Comparison of ENCODE assay signal across 8 cellular contexts in genomic region chr18:49510393-49511115, GRCh38. TPM values are rescaled to one million over a fixed set of nuclear protein-coding genes. Genes with fewer than 3 reads are reported as not detected.
DNase-seq lines count a peak whose midpoint lies in the region; ATAC-seq and TF ChIP-seq lines count a peak whose summit lies in the region.

No MANE protein-coding gene starts in this region.

- H3K4me1 Mint-ChIP-seq in activated T-helper 2 cell treated with anti-CD3 and anti-CD28 coated beads, Interferon-gamma antibody, Interleukin-2, Interleukin-4, amounts not matched to agents 10 μg/mL and 5 μg/mL and 100 μg/mL, durations not matched to agents 14 hours and 24 hours and 36 hours (ENCODE audit: low read depth): no peaks in the 10 kb centered on the region

- WGBS in psoas muscle, 3 donors: 34 to 38% (median 36%) methylated on average over 12 of the region's 12 CpGs

- H3K9me3 Mint-ChIP-seq in activated T-helper 2 cell treated with anti-CD3 and anti-CD28 coated beads, Interferon-gamma antibody, Interleukin-2, Interleukin-4, amounts not matched to agents 10 μg/mL and 5 μg/mL and 100 μg/mL, durations not matched to agents 14 hours and 24 hours and 36 hours: no peaks in the 10 kb centered on the region

- peak; percentile 76 for TF ChIP-seq CTCF in psoas muscle (IDR thresholded peaks at IDR 0.05)

- peak; percentile 50 for DNase-seq in DMS153 (lab: John Stamatoyannopoulos, UW)
- DNase-seq in LHCN-M2 (ENCODE audit: low read depth): peak; percentile 39
- DNase-seq in RPMI7951 (ENCODE audit: low read depth): peak; percentile 38
- peak; percentile 16 for DNase-seq in activated T-helper 2 cell treated with anti-CD3 and anti-CD28 coated beads, Interferon-gamma antibody, Interleukin-2, Interleukin-4, amounts not matched to agents 10 μg/mL and 5 μg/mL and 100 μg/mL, durations not matched to agents 14 hours and 24 hours and 36 hours (ENCODE audit: low spot score)
- peak; percentile 26 for DNase-seq in globus pallidus (ENCODE audit: low spot score)
- DNase-seq in psoas muscle: peak; percentile 29 to 56

- no peaks in the 10 kb centered on the region for H3K4me1 ChIP-seq in psoas muscle

- H3K27ac ChIP-seq in psoas muscle: no peak overlapping the region

- H3K36me3 ChIP-seq in psoas muscle (ENCODE audit: insufficient read depth in 1 of 2, low read depth in 1 of 2): no peaks in the 10 kb centered on the region

- H3K9me3 ChIP-seq in psoas muscle: no peaks in the 10 kb centered on the region

- H3K27me3 Mint-ChIP-seq in activated T-helper 2 cell treated with anti-CD3 and anti-CD28 coated beads, Interferon-gamma antibody, Interleukin-2, Interleukin-4, amounts not matched to agents 10 μg/mL and 5 μg/mL and 100 μg/mL, durations not matched to agents 14 hours and 24 hours and 36 hours (ENCODE audit: low read depth): peaks cover 14% of the 10 kb centered on the region

- H3K4me3 ChIP-seq in psoas muscle: no peak overlapping the region

- ATAC-seq in psoas muscle: peak in 2 of 4 donors; percentile 76 to 79
- no peak for ATAC-seq in HG03442 (IDR thresholded peaks at IDR 0.05; ENCODE audit: unreplicated experiment)
- ATAC-seq in GM19395 (IDR thresholded peaks at IDR 0.05; ENCODE audit: unreplicated experiment): no peak

- intact Hi-C loops in activated T-helper 2 cell treated with anti-CD3 and anti-CD28 coated beads, Interferon-gamma antibody, Interleukin-2, Interleukin-4, amounts not matched to agents 10 μg/mL and 5 μg/mL and 100 μg/mL, durations not matched to agents 14 hours and 24 hours and 36 hours (cut with micrococcal nuclease): loop anchor here (1.0 kb wide), 2 partner anchors 348 to 835 kb away; no protein-coding TSS in a partner anchor
- intact Hi-C loops in psoas muscle (cut with DNase I): loop anchor here (1.0 to 10.0 kb wide), 3 partner anchors 347 to 684 kb away; partner anchors contain the start of gene MYO5B (in 1 of the 2)

- H3K36me3 Mint-ChIP-seq in activated T-helper 2 cell treated with anti-CD3 and anti-CD28 coated beads, Interferon-gamma antibody, Interleukin-2, Interleukin-4, amounts not matched to agents 10 μg/mL and 5 μg/mL and 100 μg/mL, durations not matched to agents 14 hours and 24 hours and 36 hours (ENCODE audit: low read depth): no peaks in the 10 kb centered on the region

- H3K27ac Mint-ChIP-seq in activated T-helper 2 cell treated with anti-CD3 and anti-CD28 coated beads, Interferon-gamma antibody, Interleukin-2, Interleukin-4, amounts not matched to agents 10 μg/mL and 5 μg/mL and 100 μg/mL, durations not matched to agents 14 hours and 24 hours and 36 hours: no peak overlapping the region

- no peak overlapping the region for H3K4me3 Mint-ChIP-seq in activated T-helper 2 cell treated with anti-CD3 and anti-CD28 coated beads, Interferon-gamma antibody, Interleukin-2, Interleukin-4, amounts not matched to agents 10 μg/mL and 5 μg/mL and 100 μg/mL, durations not matched to agents 14 hours and 24 hours and 36 hours (ENCODE audit: low read depth)

- H3K27me3 ChIP-seq in psoas muscle (ENCODE audit: insufficient read depth in 3 of 3, low read length in 2 of 3): no peaks in the 10 kb centered on the region

RNA-seq across cellular contexts. Expression of gene RPL17, which starts 18.3 kb away (rescaled TPM):
- 1,705 and 1,843 TPM in 2 replicates for total RNA-seq in LHCN-M2 (2014; rRNA removed)
- 2,226 TPM for polyA plus RNA-seq in LHCN-M2 (2012)
- total RNA-seq in RPMI7951 (2014; rRNA removed; shearing (Covaris generic)): 1,702 and 1,722 TPM in 2 replicates
- total RNA-seq in activated T-helper 2 cell treated with anti-CD3 and anti-CD28 coated beads, Interferon-gamma antibody, Interleukin-2, Interleukin-4, amounts not matched to agents 10 μg/mL and 5 μg/mL and 100 μg/mL, durations not matched to agents 14 hours and 24 hours and 36 hours: 1,996 and 2,012 TPM in 2 replicates
- 100 to 1,000 TPM; 568 to 785 (median 731) TPM for total RNA-seq in psoas muscle
- 1,000 to 10,000 TPM; 1,219 to 2,835 (median 1,252) TPM for polyA plus RNA-seq in psoas muscle

RNA-seq across cellular contexts. Expression of gene C18orf32, which starts 23.5 kb away (rescaled TPM):
- total RNA-seq in LHCN-M2 (2014; rRNA removed) (40.9 and 44.9 TPM in 2 replicates), psoas muscle (10 to 100 TPM; 25.7 to 39.6 (median 27.4) TPM)
- polyA plus RNA-seq in LHCN-M2 (2012): 34.8 TPM
- total RNA-seq in RPMI7951 (2014; rRNA removed; shearing (Covaris generic)): 22.0 and 27.9 TPM in 2 replicates
- 21.7 and 22.6 TPM in 2 replicates for total RNA-seq in activated T-helper 2 cell treated with anti-CD3 and anti-CD28 coated beads, Interferon-gamma antibody, Interleukin-2, Interleukin-4, amounts not matched to agents 10 μg/mL and 5 μg/mL and 100 μg/mL, durations not matched to agents 14 hours and 24 hours and 36 hours
- polyA plus RNA-seq in psoas muscle: 10 to 100 TPM; 42.9 to 75.9 (median 64.3) TPM

RNA-seq across cellular contexts. Expression of gene DYM, which starts 50.1 kb away (rescaled TPM):
- 30.2 and 40.7 TPM in 2 replicates for total RNA-seq in LHCN-M2 (2014; rRNA removed)
- 16.6 TPM for polyA plus RNA-seq in LHCN-M2 (2012)
- 29.8 and 52.7 TPM in 2 replicates for total RNA-seq in RPMI7951 (2014; rRNA removed; shearing (Covaris generic))
- 62.7 and 63.3 TPM in 2 replicates for total RNA-seq in activated T-helper 2 cell treated with anti-CD3 and anti-CD28 coated beads, Interferon-gamma antibody, Interleukin-2, Interleukin-4, amounts not matched to agents 10 μg/mL and 5 μg/mL and 100 μg/mL, durations not matched to agents 14 hours and 24 hours and 36 hours
- total RNA-seq in psoas muscle: 10 to 100 TPM; 59.6 to 79.2 (median 75.1) TPM
- 10 to 100 TPM; 24.1 to 71.0 (median 28.9) TPM for polyA plus RNA-seq in psoas muscle

RNA-seq across cellular contexts. Expression of gene LIPG, which starts 51.3 kb away (rescaled TPM):
- total RNA-seq in LHCN-M2 (2014; rRNA removed) (0.11 and 0.19 TPM in 2 replicates), psoas muscle (10 to 100 TPM in 1 of 4 donors, 1 to 10 TPM in 2, under 1 TPM in 1; 0.95 to 19.1 (median 3.2) TPM)
- polyA plus RNA-seq in LHCN-M2 (2012): 0.09 TPM
- 0.60 and 2.2 TPM in 2 replicates for total RNA-seq in RPMI7951 (2014; rRNA removed; shearing (Covaris generic))
- total RNA-seq in activated T-helper 2 cell treated with anti-CD3 and anti-CD28 coated beads, Interferon-gamma antibody, Interleukin-2, Interleukin-4, amounts not matched to agents 10 μg/mL and 5 μg/mL and 100 μg/mL, durations not matched to agents 14 hours and 24 hours and 36 hours: 0.53 and 0.59 TPM in 2 replicates
- polyA plus RNA-seq in psoas muscle: 1 to 10 TPM in 2 of 3 donors, under 1 TPM in 1; 0.62 to 6.0 (median 1.2) TPM
